Comparison of ENCODE assay signal across 1 cellular context in genomic region chr11:7415537-7415817, GRCh38.
TF ChIP-seq lines count a peak whose summit lies in the region.

No MANE protein-coding gene starts in this region.

TF ChIP-seq in GM23338, 12 proteins besides CTCF, POLR2A, EP300 and RAD21:
- TF ChIP-seq ZNF462 (CRISPR knock-in tag; IDR thresholded peaks at IDR 0.05): no peak
- TF ChIP-seq CREB1 (CRISPR knock-in tag; IDR thresholded peaks at IDR 0.05; ENCODE audit: low read depth): no peak
- TF ChIP-seq ZNF114 (CRISPR knock-in tag; IDR thresholded peaks at IDR 0.05): no peak
- TF ChIP-seq ZNF331 (CRISPR knock-in tag; IDR thresholded peaks at IDR 0.05; ENCODE audit: low read depth): no peak
- no peak for TF ChIP-seq STAT1 (IDR thresholded peaks at IDR 0.05; ENCODE audit: unreplicated experiment)
- no peak for TF ChIP-seq EZH2 (IDR thresholded peaks at IDR 0.05; ENCODE audit: low read depth, unreplicated experiment)
- TF ChIP-seq POLR2AphosphoS5 (IDR thresholded peaks at IDR 0.05; ENCODE audit: low read depth): no peak
- TF ChIP-seq JUNB (IDR thresholded peaks at IDR 0.05; ENCODE audit: unreplicated experiment): no peak
- no peak for TF ChIP-seq NANOG (IDR thresholded peaks at IDR 0.05; ENCODE audit: borderline replicate concordance)
- TF ChIP-seq ETS1 (IDR thresholded peaks at IDR 0.05): no peak
- no peak for TF ChIP-seq EZH2phosphoT487 (IDR thresholded peaks at IDR 0.05; ENCODE audit: unreplicated experiment)
- TF ChIP-seq REST (IDR thresholded peaks at IDR 0.05; ENCODE audit: unreplicated experiment): no peak
